In the genomic region with DNA sequence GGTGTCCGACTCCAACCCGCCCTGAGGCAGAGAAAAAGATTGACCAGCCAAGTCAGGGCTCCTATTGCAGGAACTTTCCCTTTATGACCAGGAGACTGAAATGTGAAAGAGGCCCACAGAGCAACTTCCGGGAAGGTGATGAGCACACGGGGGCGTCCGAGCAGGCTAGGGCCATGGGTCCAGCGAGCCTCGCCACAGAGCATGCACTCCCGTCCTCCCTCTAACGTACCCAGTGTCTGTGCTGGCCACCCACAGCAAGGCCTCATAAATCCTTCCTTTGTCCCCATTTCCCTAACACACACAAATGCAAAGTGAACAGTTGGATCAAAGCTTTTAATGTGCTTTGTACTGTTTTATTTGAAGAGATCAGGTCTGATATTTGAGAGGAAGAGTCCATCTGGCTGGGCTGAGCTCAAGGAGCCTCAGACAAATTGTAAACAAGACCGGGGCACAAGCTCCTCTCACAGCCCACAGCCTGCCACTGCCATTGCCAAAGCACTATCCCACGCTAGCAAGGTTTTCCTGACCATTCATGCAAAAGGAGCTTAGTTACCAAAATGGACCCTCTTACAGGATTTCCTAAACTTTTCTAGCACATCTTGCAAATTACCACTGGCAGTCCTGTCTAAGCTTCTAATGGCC, we compare ENCODE assay signal across 22 cellular contexts. TPM values are rescaled to one million over a fixed set of nuclear protein-coding genes. Genes with fewer than 3 reads are reported as not detected.
DNase-seq lines count a peak whose midpoint lies in the region; TF ChIP-seq lines count a peak whose summit lies in the region.
"Had no signal": no experiment of that assay in that cellular context is flagged by ENCODE, and none has a peak within 500 bp of the region (broad histone marks: within the 10 kb centered on the region; RNA-seq: fewer than 3 reads in every experiment).

No MANE protein-coding gene starts in this region.

- intact Hi-C loops in dorsolateral prefrontal cortex (cut with DNase I) = no loop called here

- no peak for TF ChIP-seq POLR2A in erythroblast (IDR thresholded peaks at IDR 0.05; ENCODE audit: low read length)

- H3K27me3 ChIP-seq in dorsolateral prefrontal cortex = no peaks in the 10 kb centered on the region
- H3K27me3 ChIP-seq in stomach smooth muscle (ENCODE audit: control insufficient read depth in 1 of 2, insufficient read depth in 2 of 2, low read length in 2 of 2) = no peaks in the 10 kb centered on the region
- H3K27me3 ChIP-seq: BE2C, MG63 had no signal

- H3K27ac ChIP-seq in dorsolateral prefrontal cortex (peak overlapping the region; percentile 11 to 91 (median 80)), stomach smooth muscle (ENCODE audit: low read length) (peak overlapping the region; percentile 18)

- H3K4me1 ChIP-seq in stomach smooth muscle (ENCODE audit: control insufficient read depth, insufficient read depth, low read length) = peaks cover 3% of the 10 kb centered on the region
- H3K4me1 ChIP-seq: BE2C had no signal

- TF ChIP-seq CTCF in dorsolateral prefrontal cortex (IDR thresholded peaks at IDR 0.05 in 54 of 56, conservative IDR thresholded peaks at IDR 0.05 in 2 of 56; ENCODE audit: low read depth in 1 of 56, partially characterized antibody in 56 of 56) = peak in 35 of 56 donors; percentile 8 to 59 (median 27)

- H3K9me3 ChIP-seq in stomach smooth muscle (ENCODE audit: control insufficient read depth in 2 of 2, low read length in 2 of 2) = no peaks in the 10 kb centered on the region
- H3K9me3 ChIP-seq: BE2C, MG63, thoracic aorta had no signal

- peak overlapping the region in 6 of 59 donors; percentile 13 to 33 (median 23) for H3K4me3 ChIP-seq in dorsolateral prefrontal cortex
- H3K4me3 ChIP-seq in stomach smooth muscle (ENCODE audit: low read length in 2 of 2) = peak overlapping the region in 1 of 2 donors; percentile 17
- H3K4me3 ChIP-seq: lung, MG63, thoracic aorta had no signal

- no peak overlapping the region for H3K9ac ChIP-seq in stomach smooth muscle (ENCODE audit: low read length in 2 of 2)

- DNase-seq in dorsolateral prefrontal cortex = peak in 9 of 10 donors; percentile 34 to 69 (median 50)
- DNase-seq in midbrain (lab: John Stamatoyannopoulos, UW) = peak; percentile 77
- no peak for DNase-seq in activated naive CD4-positive, alpha-beta T cell (lab: John Stamatoyannopoulos, UW)
- DNase-seq in NCI-H1048 (lab: John Stamatoyannopoulos, UW) = no peak
- no peak for DNase-seq in DMS53 treated with DMSO at 0.1 percent for 48 hours (lab: John Stamatoyannopoulos, UW; ENCODE audit: unreplicated experiment)
- no peak for DNase-seq in erythroblast (lab: John Stamatoyannopoulos, UW)
- DNase-seq: activated CD4-positive, alpha-beta T cell treated with anti-CD3 and anti-CD28 coated beads, Interleukin-2, amount 10 ng/mL, durations not matched to agents 24 days and 14 days; activated naive CD8-positive, alpha-beta T cell treated with anti-CD3 and anti-CD28 coated beads for 36 hours; BE2C; cerebellar nuclear complex; foreskin melanocyte; GF-D8; MG63; naive thymus-derived CD8-positive, alpha-beta T cell; NCI-H187; NCI-H510A treated with DMSO at 0.1 percent for 48 hours; PC-3; right cardiac atrium had no signal

- no peaks in the 10 kb centered on the region for H3K36me3 ChIP-seq in stomach smooth muscle (ENCODE audit: control insufficient read depth in 2 of 2, insufficient read depth in 2 of 2, low read length in 2 of 2)
- H3K36me3 ChIP-seq: BE2C, MG63, thoracic aorta had no signal

TF ChIP-seq in PFSK-1, 5 proteins besides CTCF, POLR2A, EP300 and RAD21:
- TF ChIP-seq FOXP2 (optimal IDR thresholded peaks at IDR 0.05; ENCODE audit: borderline replicate concordance, extremely low read depth, extremely low read length, insufficient read depth) = peak; percentile 74
- peak; percentile 49; the same call in 1 of the 2 replicates for TF ChIP-seq POLR2AphosphoS5 (IDR thresholded peaks at IDR 0.05; ENCODE audit: low read depth, low read length)
- TF ChIP-seq, protein P1, sequence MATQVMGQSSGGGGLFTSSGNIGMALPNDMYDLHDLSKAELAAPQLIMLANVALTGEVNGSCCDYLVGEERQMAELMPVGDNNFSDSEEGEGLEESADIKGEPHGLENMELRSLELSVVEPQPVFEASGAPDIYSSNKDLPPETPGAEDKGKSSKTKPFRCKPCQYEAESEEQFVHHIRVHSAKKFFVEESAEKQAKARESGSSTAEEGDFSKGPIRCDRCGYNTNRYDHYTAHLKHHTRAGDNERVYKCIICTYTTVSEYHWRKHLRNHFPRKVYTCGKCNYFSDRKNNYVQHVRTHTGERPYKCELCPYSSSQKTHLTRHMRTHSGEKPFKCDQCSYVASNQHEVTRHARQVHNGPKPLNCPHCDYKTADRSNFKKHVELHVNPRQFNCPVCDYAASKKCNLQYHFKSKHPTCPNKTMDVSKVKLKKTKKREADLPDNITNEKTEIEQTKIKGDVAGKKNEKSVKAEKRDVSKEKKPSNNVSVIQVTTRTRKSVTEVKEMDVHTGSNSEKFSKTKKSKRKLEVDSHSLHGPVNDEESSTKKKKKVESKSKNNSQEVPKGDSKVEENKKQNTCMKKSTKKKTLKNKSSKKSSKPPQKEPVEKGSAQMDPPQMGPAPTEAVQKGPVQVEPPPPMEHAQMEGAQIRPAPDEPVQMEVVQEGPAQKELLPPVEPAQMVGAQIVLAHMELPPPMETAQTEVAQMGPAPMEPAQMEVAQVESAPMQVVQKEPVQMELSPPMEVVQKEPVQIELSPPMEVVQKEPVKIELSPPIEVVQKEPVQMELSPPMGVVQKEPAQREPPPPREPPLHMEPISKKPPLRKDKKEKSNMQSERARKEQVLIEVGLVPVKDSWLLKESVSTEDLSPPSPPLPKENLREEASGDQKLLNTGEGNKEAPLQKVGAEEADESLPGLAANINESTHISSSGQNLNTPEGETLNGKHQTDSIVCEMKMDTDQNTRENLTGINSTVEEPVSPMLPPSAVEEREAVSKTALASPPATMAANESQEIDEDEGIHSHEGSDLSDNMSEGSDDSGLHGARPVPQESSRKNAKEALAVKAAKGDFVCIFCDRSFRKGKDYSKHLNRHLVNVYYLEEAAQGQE (IDR thresholded peaks at IDR 0.05; ENCODE audit: insufficient read depth in 1 of 2, low read depth in 2 of 2, low read length in 2 of 2) = no peak
- peak; percentile 56; the same call in 1 of the 2 replicates for TF ChIP-seq TAF1 (IDR thresholded peaks at IDR 0.05; ENCODE audit: borderline replicate concordance, insufficient read depth, low read length)
- no peak for TF ChIP-seq SIN3A (IDR thresholded peaks at IDR 0.05; ENCODE audit: borderline replicate concordance, insufficient read depth, low read length)

RNA-seq across cellular contexts. Expression of a gene that starts 44.2 kb away (rescaled TPM):
- polyA plus RNA-seq in PFSK-1 (2012; ENCODE audit: insufficient read length, low read depth) = not detected
- total RNA-seq in dorsolateral prefrontal cortex = 10 to 100 TPM in 2 of 120 experiments, 1 to 10 TPM in 117, under 1 TPM in 1; 0.85 to 16.2 (median 3.6) TPM
- total RNA-seq: activated CD4-positive, alpha-beta T cell treated with anti-CD3 and anti-CD28 coated beads, Interleukin-2, amount 10 ng/mL, durations not matched to agents 24 days and 14 days; activated naive CD8-positive, alpha-beta T cell treated with anti-CD3 and anti-CD28 coated beads for 36 hours; naive thymus-derived CD8-positive, alpha-beta T cell had no signal
- polyA plus RNA-seq: lung; naive thymus-derived CD8-positive, alpha-beta T cell had no signal

Comparison
In these comparisons a context has a peak if more than half of its experiments do, and no peak if none do; other contexts are left out.
1. DNase-seq: peak in dorsolateral prefrontal cortex (9 of 10) and midbrain (single experiment); none in activated naive CD4-positive, alpha-beta T cell (0 of 4), NCI-H1048 (single experiment), DMS53 treated with DMSO at 0.1 percent for 48 hours (single experiment) and erythroblast (0 of 2).